Comparison of ENCODE assay signal across 26 cellular contexts in genomic region chr7:44776211-44776610, GRCh38.
"Had no signal": no experiment of that assay in that cellular context is flagged by ENCODE, and none has a peak within 500 bp of the region (broad histone marks: within the 10 kb centered on the region; RNA-seq: fewer than 3 reads in every experiment).

No MANE protein-coding gene starts in this region.

- FAIRE-seq: bronchial epithelial cell, RCC 7860 had no signal

- H3K27me3 ChIP-seq: adrenal gland had no signal

- H3K9me3 ChIP-seq: adrenal gland had no signal

- H3K4me3 Mint-ChIP-seq: activated CD4-positive, alpha-beta memory T cell treated with anti-CD3 and anti-CD28 coated beads, Interleukin-2, amount 10 ng/mL, durations not matched to agents 7 days and 5 days; activated CD4-positive, alpha-beta T cell treated with anti-CD3 and anti-CD28 coated beads for 36 hours; activated naive CD8-positive, alpha-beta T cell treated with anti-CD3 and anti-CD28 coated beads, Interleukin-2, amount 10 ng/mL, durations not matched to agents 7 days and 5 days; activated T-cell treated with anti-CD3 and anti-CD28 coated beads, Interleukin-2, amount 50 U/mL, for 72 hours; T-cell had no signal

- H3K9me3 Mint-ChIP-seq: activated CD4-positive, alpha-beta memory T cell treated with anti-CD3 and anti-CD28 coated beads, Interleukin-2, amount 10 ng/mL, durations not matched to agents 7 days and 5 days; activated naive CD8-positive, alpha-beta T cell treated with anti-CD3 and anti-CD28 coated beads, Interleukin-2, amount 10 ng/mL, durations not matched to agents 7 days and 5 days; activated T-cell treated with anti-CD3 and anti-CD28 coated beads, Interleukin-2, amount 50 U/mL, for 72 hours; T-cell had no signal

- H3K4me1 Mint-ChIP-seq: activated CD4-positive, alpha-beta T cell treated with anti-CD3 and anti-CD28 coated beads for 36 hours had no signal

- DNase-seq: activated CD4-positive, alpha-beta memory T cell treated with anti-CD3 and anti-CD28 coated beads, Interleukin-2, amount 10 ng/mL, durations not matched to agents 7 days and 5 days; activated CD4-positive, alpha-beta T cell treated with anti-CD3 and anti-CD28 coated beads for 36 hours; activated CD4-positive, alpha-beta T cell treated with anti-CD3 and anti-CD28 coated beads, Interleukin-2, amount 50 U/mL, for 1 hour; activated CD8-positive, alpha-beta memory T cell treated with anti-CD3 and anti-CD28 coated beads, Interleukin-2, amount 50 U/mL, for 4 hours; activated naive CD4-positive, alpha-beta T cell treated with anti-CD3 and anti-CD28 coated beads, Interleukin-2, amount 50 U/mL, for 16 hours; activated naive CD8-positive, alpha-beta T cell treated with anti-CD3 and anti-CD28 coated beads, Interleukin-2, amount 10 ng/mL, durations not matched to agents 7 days and 5 days; activated T-cell treated with anti-CD3 and anti-CD28 coated beads, Interleukin-2, amount 50 U/mL, for 72 hours; adrenal gland; aorta; central memory CD4-positive, alpha-beta T cell; KG1; NCI-H1048; NCI-H146; NCI-H1930; NCI-H2107; NCI-H2171 treated with DMSO at 0.1 percent for 48 hours; NCI-H226; NCI-H526; NCI-H82; SHP77; T-cell; T-helper 2 cell; T1000; WERI-Rb-1 had no signal

- H3K4me3 ChIP-seq: adrenal gland had no signal

- H3K27me3 Mint-ChIP-seq: activated CD4-positive, alpha-beta T cell treated with anti-CD3 and anti-CD28 coated beads for 36 hours; T-cell had no signal

- ATAC-seq: activated CD4-positive, alpha-beta T cell treated with anti-CD3 and anti-CD28 coated beads for 36 hours; activated T-cell treated with anti-CD3 and anti-CD28 coated beads, Interleukin-2, amount 50 U/mL, for 72 hours; T-cell had no signal

- H3K27ac Mint-ChIP-seq: activated CD4-positive, alpha-beta memory T cell treated with anti-CD3 and anti-CD28 coated beads, Interleukin-2, amount 10 ng/mL, durations not matched to agents 7 days and 5 days; activated CD4-positive, alpha-beta T cell treated with anti-CD3 and anti-CD28 coated beads for 36 hours; activated naive CD8-positive, alpha-beta T cell treated with anti-CD3 and anti-CD28 coated beads, Interleukin-2, amount 10 ng/mL, durations not matched to agents 7 days and 5 days; activated T-cell treated with anti-CD3 and anti-CD28 coated beads, Interleukin-2, amount 50 U/mL, for 72 hours; T-cell had no signal

- H3K4me1 ChIP-seq: adrenal gland had no signal

- H3K27ac ChIP-seq: adrenal gland, WERI-Rb-1 had no signal

- H3K36me3 ChIP-seq: adrenal gland, WERI-Rb-1 had no signal

- H3K36me3 Mint-ChIP-seq: activated naive CD8-positive, alpha-beta T cell treated with anti-CD3 and anti-CD28 coated beads, Interleukin-2, amount 10 ng/mL, durations not matched to agents 7 days and 5 days; T-cell had no signal
